In genomic region chrX:122625239-122625638, GRCh38 we compare ENCODE assay signal across 2 cellular contexts.
TF ChIP-seq lines count a peak whose summit lies in the region.

No MANE protein-coding gene starts in this region.

TF ChIP-seq in IMR-90, 13 proteins besides CTCF, POLR2A, EP300 and RAD21:
- TF ChIP-seq BHLHE40 (IDR thresholded peaks at IDR 0.05; ENCODE audit: low read depth, low read length) (no peak), MAZ (IDR thresholded peaks at IDR 0.05; ENCODE audit: borderline replicate concordance, low read depth, low read length) (no peak), SMC3 (IDR thresholded peaks at IDR 0.05; ENCODE audit: low read depth, low read length) (no peak)
- TF ChIP-seq, protein P1, sequence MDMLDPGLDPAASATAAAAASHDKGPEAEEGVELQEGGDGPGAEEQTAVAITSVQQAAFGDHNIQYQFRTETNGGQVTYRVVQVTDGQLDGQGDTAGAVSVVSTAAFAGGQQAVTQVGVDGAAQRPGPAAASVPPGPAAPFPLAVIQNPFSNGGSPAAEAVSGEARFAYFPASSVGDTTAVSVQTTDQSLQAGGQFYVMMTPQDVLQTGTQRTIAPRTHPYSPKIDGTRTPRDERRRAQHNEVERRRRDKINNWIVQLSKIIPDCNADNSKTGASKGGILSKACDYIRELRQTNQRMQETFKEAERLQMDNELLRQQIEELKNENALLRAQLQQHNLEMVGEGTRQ (IDR thresholded peaks at IDR 0.05; ENCODE audit: low read depth, low read length) = no peak

TF ChIP-seq in GM12878, 131 proteins besides CTCF, POLR2A, EP300 and RAD21:
- TF ChIP-seq NRF1 (conservative IDR thresholded peaks at IDR 0.05; ENCODE audit: low read depth, low read length) = no peak
